ENCODE assay signal across 35 cellular contexts in the genomic region with DNA sequence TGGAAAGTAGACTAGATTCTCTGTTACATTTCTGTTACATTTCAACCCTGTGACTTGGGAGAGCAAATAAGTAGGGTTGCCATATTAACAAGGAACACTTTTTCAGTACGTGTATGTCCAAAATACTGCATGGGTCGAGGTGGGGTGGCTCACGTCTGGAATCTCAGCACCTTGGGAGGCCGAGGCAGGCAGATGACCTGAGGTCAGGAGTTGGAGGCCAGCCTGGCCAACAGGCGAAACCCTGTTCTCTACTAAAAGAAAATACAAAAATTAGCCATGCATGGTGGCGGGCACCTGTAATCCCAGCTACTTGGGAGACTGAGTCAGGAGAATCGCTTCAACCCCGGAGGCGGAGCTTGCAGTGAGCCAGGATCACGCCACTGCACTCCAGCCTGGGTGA.
"Had no signal": no experiment of that assay in that cellular context is flagged by ENCODE, and none has a peak within 500 bp of the region (broad histone marks: within the 10 kb centered on the region; RNA-seq: fewer than 3 reads in every experiment).

No MANE protein-coding gene starts in this region.

- H3K4me1 Mint-ChIP-seq: activated B cell treated with CpG ODN at 0.5 μM for 24 hours; activated naive CD8-positive, alpha-beta T cell treated with anti-CD3 and anti-CD28 coated beads for 36 hours; activated T-helper 17 cell treated with anti-CD3 and anti-CD28 coated beads, Interleukin-2, amount 50 U/mL, for 72 hours had no signal

- H3K9me3 ChIP-seq: adrenal gland, body of pancreas, breast epithelium had no signal

- DNase-seq: activated B cell treated with CpG ODN at 0.5 μM for 24 hours; activated CD4-positive, alpha-beta memory T cell treated with anti-CD3 and anti-CD28 coated beads for 36 hours; activated CD4-positive, alpha-beta T cell treated with anti-CD3 and anti-CD28 coated beads for 4 hours; activated CD4-positive, alpha-beta T cell treated with anti-CD3 and anti-CD28 coated beads, Interleukin-2, amount 10 ng/mL, durations not matched to agents 24 days and 14 days; activated CD4-positive, alpha-beta T cell treated with anti-CD3 and anti-CD28 coated beads, Interleukin-2, amount 50 U/mL, for 1 hour; activated CD4-positive, alpha-beta T cell treated with anti-CD3 and anti-CD28 coated beads, Interleukin-2, amount 50 U/mL, for 4 hours; activated CD4-positive, CD25-positive, alpha-beta regulatory T cell treated with anti-CD3 and anti-CD28 coated beads, Interleukin-2, amount 50 U/mL, for 72 hours; activated CD8-positive, alpha-beta memory T cell treated with anti-CD3 and anti-CD28 coated beads, Interleukin-2, amount 50 U/mL, for 4 hours; activated CD8-positive, alpha-beta T cell treated with anti-CD3 and anti-CD28 coated beads for 36 hours; activated effector memory CD4-positive, alpha-beta T cell treated with anti-CD3 and anti-CD28 coated beads, Interleukin-2, amount 50 U/mL, for 16 hours; activated gamma-delta T cell treated with Interleukin-2 at 50 U/mL for 16 hours; activated naive CD4-positive, alpha-beta T cell; activated naive CD4-positive, alpha-beta T cell treated with anti-CD3 and anti-CD28 coated beads for 36 hours; activated naive CD4-positive, alpha-beta T cell treated with anti-CD3 and anti-CD28 coated beads, Interleukin-2, amount 50 U/mL, for 16 hours; activated naive CD8-positive, alpha-beta T cell treated with anti-CD3 and anti-CD28 coated beads for 36 hours; activated T-cell treated with anti-CD3 and anti-CD28 coated beads for 4 hours; activated T-cell treated with anti-CD3 and anti-CD28 coated beads, Interleukin-2, amount 50 U/mL, for 1 hour; activated T-cell treated with anti-CD3 and anti-CD28 coated beads, Interleukin-2, amount 50 U/mL, for 4 hours; activated T-cell treated with anti-CD3 and anti-CD28 coated beads, Interleukin-2, amount 50 U/mL, for 72 hours; adrenal gland; amniotic stem cell; aorta; body of pancreas; brain microvascular endothelial cell; SW 1271; T-helper 1 cell; T-helper 2 cell; T-helper 9 cell had no signal

- H3K27ac ChIP-seq: adrenal gland, body of pancreas, brain microvascular endothelial cell, breast epithelium, VCaP had no signal

- H3K4me3 Mint-ChIP-seq: activated B cell treated with CpG ODN at 0.5 μM for 24 hours; activated CD4-positive, alpha-beta memory T cell treated with anti-CD3 and anti-CD28 coated beads for 36 hours; activated CD4-positive, alpha-beta T cell treated with anti-CD3 and anti-CD28 coated beads, Interleukin-2, amount 10 ng/mL, durations not matched to agents 24 days and 14 days; activated CD8-positive, alpha-beta T cell treated with anti-CD3 and anti-CD28 coated beads for 36 hours; activated naive CD4-positive, alpha-beta T cell treated with anti-CD3 and anti-CD28 coated beads for 36 hours; activated naive CD8-positive, alpha-beta T cell treated with anti-CD3 and anti-CD28 coated beads for 36 hours; activated T-cell treated with anti-CD3 and anti-CD28 coated beads, Interleukin-2, amount 50 U/mL, for 4 hours; activated T-cell treated with anti-CD3 and anti-CD28 coated beads, Interleukin-2, amount 50 U/mL, for 72 hours; activated T-helper 1 cell treated with anti-CD3 and anti-CD28 coated beads, Interleukin-12 subunit alpha, Interleukin-12 subunit beta, Interleukin-2, Interleukin-4 antibody, amounts not matched to agents 30 ng/mL and 10 ng/mL and 1 ng/mL, durations not matched to agents 14 hours and 24 hours and 36 hours; activated T-helper 17 cell treated with anti-CD3 and anti-CD28 coated beads, Interleukin-2, amount 50 U/mL, for 72 hours; T-helper 1 cell treated with Interleukin-12 subunit alpha and Interleukin-12 subunit beta and Interleukin-4 antibody, amounts not matched to agents 30 μg/mL and 1 μg/mL, for 36 hours; T-helper 2 cell treated with Interferon-gamma antibody and Interleukin-4, amounts not matched to agents 5 μg/mL and 100 μg/mL, for 36 hours had no signal

- H3K4me1 ChIP-seq: adrenal gland, breast epithelium had no signal

- H3K36me3 Mint-ChIP-seq: activated naive CD4-positive, alpha-beta T cell treated with anti-CD3 and anti-CD28 coated beads, Interleukin-2, amount 50 U/mL, for 72 hours had no signal

- H3K27me3 ChIP-seq: adrenal gland, body of pancreas, brain microvascular endothelial cell, breast epithelium had no signal

- H3K27ac Mint-ChIP-seq: activated B cell treated with CpG ODN at 0.5 μM for 24 hours; activated CD4-positive, alpha-beta memory T cell treated with anti-CD3 and anti-CD28 coated beads for 36 hours; activated CD4-positive, alpha-beta T cell treated with anti-CD3 and anti-CD28 coated beads, Interleukin-2, amount 10 ng/mL, durations not matched to agents 24 days and 14 days; activated CD8-positive, alpha-beta T cell treated with anti-CD3 and anti-CD28 coated beads for 36 hours; activated naive CD4-positive, alpha-beta T cell treated with anti-CD3 and anti-CD28 coated beads for 36 hours; activated naive CD4-positive, alpha-beta T cell treated with anti-CD3 and anti-CD28 coated beads, Interleukin-2, amount 50 U/mL, for 72 hours; activated naive CD8-positive, alpha-beta T cell treated with anti-CD3 and anti-CD28 coated beads for 36 hours; activated T-cell treated with anti-CD3 and anti-CD28 coated beads, Interleukin-2, amount 50 U/mL, for 72 hours; activated T-helper 1 cell treated with anti-CD3 and anti-CD28 coated beads, Interleukin-12 subunit alpha, Interleukin-12 subunit beta, Interleukin-2, Interleukin-4 antibody, amounts not matched to agents 30 ng/mL and 10 ng/mL and 1 ng/mL, durations not matched to agents 14 hours and 24 hours and 36 hours; activated T-helper 17 cell treated with anti-CD3 and anti-CD28 coated beads, Interleukin-2, amount 50 U/mL, for 72 hours; T-helper 1 cell treated with Interleukin-12 subunit alpha and Interleukin-12 subunit beta and Interleukin-4 antibody, amounts not matched to agents 30 μg/mL and 1 μg/mL, for 36 hours; T-helper 2 cell treated with Interferon-gamma antibody and Interleukin-4, amounts not matched to agents 5 μg/mL and 100 μg/mL, for 36 hours had no signal

- H3K36me3 ChIP-seq: adrenal gland, brain microvascular endothelial cell, breast epithelium had no signal

- H3K9me3 Mint-ChIP-seq: activated B cell treated with CpG ODN at 0.5 μM for 24 hours; activated CD4-positive, alpha-beta memory T cell treated with anti-CD3 and anti-CD28 coated beads for 36 hours; activated CD4-positive, alpha-beta T cell treated with anti-CD3 and anti-CD28 coated beads, Interleukin-2, amount 10 ng/mL, durations not matched to agents 24 days and 14 days; activated CD8-positive, alpha-beta T cell treated with anti-CD3 and anti-CD28 coated beads for 36 hours; activated naive CD4-positive, alpha-beta T cell treated with anti-CD3 and anti-CD28 coated beads for 36 hours; activated naive CD4-positive, alpha-beta T cell treated with anti-CD3 and anti-CD28 coated beads, Interleukin-2, amount 50 U/mL, for 72 hours; activated naive CD8-positive, alpha-beta T cell treated with anti-CD3 and anti-CD28 coated beads for 36 hours; activated T-cell treated with anti-CD3 and anti-CD28 coated beads, Interleukin-2, amount 50 U/mL, for 4 hours; activated T-cell treated with anti-CD3 and anti-CD28 coated beads, Interleukin-2, amount 50 U/mL, for 72 hours; activated T-helper 1 cell treated with anti-CD3 and anti-CD28 coated beads, Interleukin-12 subunit alpha, Interleukin-12 subunit beta, Interleukin-2, Interleukin-4 antibody, amounts not matched to agents 30 ng/mL and 10 ng/mL and 1 ng/mL, durations not matched to agents 14 hours and 24 hours and 36 hours; activated T-helper 17 cell treated with anti-CD3 and anti-CD28 coated beads, Interleukin-2, amount 50 U/mL, for 72 hours; T-helper 1 cell treated with Interleukin-12 subunit alpha and Interleukin-12 subunit beta and Interleukin-4 antibody, amounts not matched to agents 30 μg/mL and 1 μg/mL, for 36 hours; T-helper 2 cell treated with Interferon-gamma antibody and Interleukin-4, amounts not matched to agents 5 μg/mL and 100 μg/mL, for 36 hours had no signal

- ATAC-seq: activated CD8-positive, alpha-beta T cell treated with anti-CD3 and anti-CD28 coated beads for 36 hours; activated naive CD4-positive, alpha-beta T cell treated with anti-CD3 and anti-CD28 coated beads, Interleukin-2, amount 50 U/mL, for 72 hours; activated T-cell treated with anti-CD3 and anti-CD28 coated beads, Interleukin-2, amount 50 U/mL, for 4 hours; activated T-cell treated with anti-CD3 and anti-CD28 coated beads, Interleukin-2, amount 50 U/mL, for 72 hours; activated T-helper 17 cell treated with anti-CD3 and anti-CD28 coated beads, Interleukin-2, amount 50 U/mL, for 72 hours; body of pancreas had no signal

- H3K4me3 ChIP-seq: adrenal gland, body of pancreas, breast epithelium had no signal
